Comparison of ENCODE assay signal across 2 cellular contexts in the genomic region with DNA sequence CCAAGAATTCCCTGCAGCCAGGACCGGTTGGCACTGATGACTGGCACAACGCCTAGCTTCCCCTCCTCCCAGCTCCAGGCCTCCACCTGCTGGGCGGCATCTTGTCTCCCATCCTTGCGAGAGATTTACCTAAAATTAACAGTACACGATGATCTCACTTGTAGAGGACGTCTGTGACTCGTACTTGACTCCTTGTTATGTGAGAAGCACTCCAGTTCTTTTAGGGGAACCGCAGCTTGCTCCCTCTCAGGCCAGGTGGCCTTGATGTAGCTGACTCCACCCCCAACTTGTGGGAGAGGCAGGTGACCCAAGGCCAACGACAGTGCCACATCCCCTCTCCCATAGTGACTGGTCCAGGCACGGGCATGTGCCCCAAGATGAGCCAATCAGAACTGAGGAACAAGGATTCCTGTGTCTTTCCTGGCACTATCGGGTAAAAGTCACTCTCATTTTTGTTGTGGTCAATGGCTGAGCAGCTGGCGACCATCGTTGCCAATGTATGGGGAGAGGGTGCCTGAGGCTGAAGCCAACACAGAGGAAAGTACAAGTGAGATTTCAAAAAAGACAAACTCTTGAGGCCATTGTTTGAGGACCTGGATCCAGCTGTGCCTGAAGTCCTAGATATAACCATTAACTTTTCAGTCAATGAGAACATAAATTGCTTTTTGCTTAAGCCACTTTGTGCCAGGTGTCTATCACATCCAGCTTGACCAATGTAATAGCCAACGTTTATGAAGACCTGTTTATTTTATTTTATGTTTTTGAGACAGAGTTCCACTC.
A peak's percentile ranks its signal among the peaks of the same experiment; 100 is the strongest.
TF ChIP-seq lines count a peak whose summit lies in the region.

No MANE protein-coding gene starts in this region.

TF ChIP-seq in SK-N-SH, 30 proteins besides CTCF, POLR2A, EP300 and RAD21 (continued from another document):
- TF ChIP-seq, protein P1, sequence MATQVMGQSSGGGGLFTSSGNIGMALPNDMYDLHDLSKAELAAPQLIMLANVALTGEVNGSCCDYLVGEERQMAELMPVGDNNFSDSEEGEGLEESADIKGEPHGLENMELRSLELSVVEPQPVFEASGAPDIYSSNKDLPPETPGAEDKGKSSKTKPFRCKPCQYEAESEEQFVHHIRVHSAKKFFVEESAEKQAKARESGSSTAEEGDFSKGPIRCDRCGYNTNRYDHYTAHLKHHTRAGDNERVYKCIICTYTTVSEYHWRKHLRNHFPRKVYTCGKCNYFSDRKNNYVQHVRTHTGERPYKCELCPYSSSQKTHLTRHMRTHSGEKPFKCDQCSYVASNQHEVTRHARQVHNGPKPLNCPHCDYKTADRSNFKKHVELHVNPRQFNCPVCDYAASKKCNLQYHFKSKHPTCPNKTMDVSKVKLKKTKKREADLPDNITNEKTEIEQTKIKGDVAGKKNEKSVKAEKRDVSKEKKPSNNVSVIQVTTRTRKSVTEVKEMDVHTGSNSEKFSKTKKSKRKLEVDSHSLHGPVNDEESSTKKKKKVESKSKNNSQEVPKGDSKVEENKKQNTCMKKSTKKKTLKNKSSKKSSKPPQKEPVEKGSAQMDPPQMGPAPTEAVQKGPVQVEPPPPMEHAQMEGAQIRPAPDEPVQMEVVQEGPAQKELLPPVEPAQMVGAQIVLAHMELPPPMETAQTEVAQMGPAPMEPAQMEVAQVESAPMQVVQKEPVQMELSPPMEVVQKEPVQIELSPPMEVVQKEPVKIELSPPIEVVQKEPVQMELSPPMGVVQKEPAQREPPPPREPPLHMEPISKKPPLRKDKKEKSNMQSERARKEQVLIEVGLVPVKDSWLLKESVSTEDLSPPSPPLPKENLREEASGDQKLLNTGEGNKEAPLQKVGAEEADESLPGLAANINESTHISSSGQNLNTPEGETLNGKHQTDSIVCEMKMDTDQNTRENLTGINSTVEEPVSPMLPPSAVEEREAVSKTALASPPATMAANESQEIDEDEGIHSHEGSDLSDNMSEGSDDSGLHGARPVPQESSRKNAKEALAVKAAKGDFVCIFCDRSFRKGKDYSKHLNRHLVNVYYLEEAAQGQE (IDR thresholded peaks at IDR 0.05; ENCODE audit: low read depth, low read length) = no peak
- no peak for TF ChIP-seq ELF1 (IDR thresholded peaks at IDR 0.05)
- no peak for TF ChIP-seq GABPA (IDR thresholded peaks at IDR 0.05; ENCODE audit: low read depth)
- TF ChIP-seq NRF1 (IDR thresholded peaks at IDR 0.05; ENCODE audit: low read depth, low read length) = no peak
- no peak for TF ChIP-seq MEF2A (IDR thresholded peaks at IDR 0.05; ENCODE audit: borderline replicate concordance, low read depth)
- no peak for TF ChIP-seq JUND (IDR thresholded peaks at IDR 0.05)
- TF ChIP-seq SMC3 (IDR thresholded peaks at IDR 0.05; ENCODE audit: low read depth, low read length) = peak; percentile 10; the same call in 1 of the 2 replicates
- TF ChIP-seq EZH2phosphoT487 (IDR thresholded peaks at IDR 0.05; ENCODE audit: borderline replicate concordance, low read depth) = no peak
- TF ChIP-seq FOSL2 (IDR thresholded peaks at IDR 0.05; ENCODE audit: borderline replicate concordance, low read depth) = no peak
- TF ChIP-seq MAX (IDR thresholded peaks at IDR 0.05; ENCODE audit: low read depth) = no peak
- no peak for TF ChIP-seq TCF12 (IDR thresholded peaks at IDR 0.05)
- no peak for TF ChIP-seq TAF1 (IDR thresholded peaks at IDR 0.05; ENCODE audit: borderline replicate concordance, low read depth, low read length)
- TF ChIP-seq NFIC (IDR thresholded peaks at IDR 0.05; ENCODE audit: borderline replicate concordance) = 0 out of 2 replicates have a peak, but pooled peaks have one; percentile 19
- TF ChIP-seq, protein P2, sequence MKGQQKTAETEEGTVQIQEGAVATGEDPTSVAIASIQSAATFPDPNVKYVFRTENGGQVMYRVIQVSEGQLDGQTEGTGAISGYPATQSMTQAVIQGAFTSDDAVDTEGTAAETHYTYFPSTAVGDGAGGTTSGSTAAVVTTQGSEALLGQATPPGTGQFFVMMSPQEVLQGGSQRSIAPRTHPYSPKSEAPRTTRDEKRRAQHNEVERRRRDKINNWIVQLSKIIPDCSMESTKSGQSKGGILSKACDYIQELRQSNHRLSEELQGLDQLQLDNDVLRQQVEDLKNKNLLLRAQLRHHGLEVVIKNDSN (IDR thresholded peaks at IDR 0.05; ENCODE audit: borderline replicate concordance, low read depth) = no peak
- TF ChIP-seq IRF3 (IDR thresholded peaks at IDR 0.05; ENCODE audit: low read depth, low read length) = no peak
- no peak for TF ChIP-seq PBX3 (IDR thresholded peaks at IDR 0.05)

TF ChIP-seq in SK-N-SH treated with all-trans-retinoic acid at 6 μM for 48 hours, 23 proteins besides CTCF, POLR2A, EP300 and RAD21 (continued from another document):
- TF ChIP-seq ZNF8 (CRISPR knock-in tag; IDR thresholded peaks at IDR 0.05) = no peak
TF ChIP-seq in SK-N-SH treated with all-trans-retinoic acid at 6 μM for 48 hours: peak in this region for 0.
